ENCODE assay signal across 9 cellular contexts in genomic region chr17:74873874-74874614, GRCh38. TPM values are rescaled to one million over a fixed set of nuclear protein-coding genes. Genes with fewer than 3 reads are reported as not detected.
DNase-seq lines count a peak whose midpoint lies in the region; ATAC-seq and TF ChIP-seq lines count a peak whose summit lies in the region.
"Had no signal": no experiment of that assay in that cellular context is flagged by ENCODE, and none has a peak within 500 bp of the region (broad histone marks: within the 10 kb centered on the region; RNA-seq: fewer than 3 reads in every experiment).

No MANE protein-coding gene starts in this region.

- peak overlapping the region; percentile 94 for H3K9ac ChIP-seq in skeletal muscle satellite cell (ENCODE audit: low read depth, low read length)

- H3K4me2 ChIP-seq in skeletal muscle satellite cell (ENCODE audit: low read length), result peak overlapping the region; percentile 85

- intact Hi-C loops in left ventricle myocardium superior (cut with micrococcal nuclease), result no loop called here

- TF ChIP-seq CTCF in cardiac muscle cell (IDR thresholded peaks at IDR 0.05; ENCODE audit: low read depth, low read length) (no peak), fibroblast of villous mesenchyme (IDR thresholded peaks at IDR 0.05; ENCODE audit: insufficient read depth, low read depth, low read length) (no peak)

- H3K9me3 ChIP-seq in cardiac muscle cell (ENCODE audit: low read depth) (no peaks in the 10 kb centered on the region), skeletal muscle satellite cell (replicated peaks; ENCODE audit: low read length) (no peaks in the 10 kb centered on the region)

- H3K36me3 ChIP-seq in cardiac muscle cell (no peaks in the 10 kb centered on the region), skeletal muscle satellite cell (ENCODE audit: insufficient read depth, low read length) (no peaks in the 10 kb centered on the region)

- H3K4me3 ChIP-seq in cardiac muscle cell, result peak overlapping the region; percentile 65
- peak overlapping the region; percentile 90 for H3K4me3 ChIP-seq in fibroblast of villous mesenchyme (ENCODE audit: low read depth, low read length)
- H3K4me3 ChIP-seq in skeletal muscle satellite cell (ENCODE audit: low read length), result peak overlapping the region; percentile 84

- no peak for ATAC-seq in left ventricle myocardium superior

- H3K27ac ChIP-seq in cardiac muscle cell, result peak overlapping the region; percentile 61

- H3K4me1 ChIP-seq in cardiac muscle cell (ENCODE audit: low read depth) (peaks cover 41% of the 10 kb centered on the region), skeletal muscle satellite cell (ENCODE audit: control insufficient read depth, insufficient read depth, low read length) (peaks cover 15% of the 10 kb centered on the region)

- H3K27me3 ChIP-seq in cardiac muscle cell (no peaks in the 10 kb centered on the region), skeletal muscle satellite cell (ENCODE audit: control insufficient read depth, insufficient read depth, low read length) (peaks cover 10% of the 10 kb centered on the region)

- no peak for DNase-seq in cardiac muscle cell (ENCODE audit: low read depth in 1 of 2, low spot score in 1 of 2)
- DNase-seq in left ventricle myocardium superior, result no peak
- DNase-seq in SW480 (ENCODE audit: low spot score), result peak; percentile 46
- no peak for DNase-seq in fibroblast of villous mesenchyme (ENCODE audit: low read depth)
- DNase-seq in GOT3 (lab: John Stamatoyannopoulos, UW), result no peak
- no peak for DNase-seq in stimulated activated CD4-positive, alpha-beta T cell treated with anti-CD3 and anti-CD28 coated beads, Interleukin-12 subunit alpha, Interleukin-12 subunit beta, amount 100 ng/mL, for 4 hours
- no peak for DNase-seq in midbrain (lab: John Stamatoyannopoulos, UW)

RNA-seq across cellular contexts. Expression of gene FDXR, which starts 1.2 kb away (rescaled TPM):
- total RNA-seq in cardiac muscle cell, result 44.6 and 44.7 TPM in 2 replicates
- 49.9 and 55.9 TPM in 2 replicates for polyA plus RNA-seq in cardiac muscle cell
- total RNA-seq in left ventricle myocardium superior, result 4.5 TPM
- 19.6 and 20.7 TPM in 2 replicates for total RNA-seq in fibroblast of villous mesenchyme
- 16.2 and 30.9 TPM in 2 replicates for total RNA-seq in skeletal muscle satellite cell (2012; rRNA removed)

RNA-seq across cellular contexts. Expression of gene GRIN2C, which starts 14.4 kb away (rescaled TPM):
- 0.95 and 6.1 TPM in 2 replicates for total RNA-seq in cardiac muscle cell
- 0.71 and 1.1 TPM in 2 replicates for polyA plus RNA-seq in cardiac muscle cell
- 0.52 TPM for total RNA-seq in left ventricle myocardium superior
- total RNA-seq in fibroblast of villous mesenchyme, result under 0.01 and 0.32 TPM in 2 replicates
- under 0.01 and 0.51 TPM in 2 replicates for total RNA-seq in skeletal muscle satellite cell (2012; rRNA removed)

RNA-seq across cellular contexts. Expression of gene FADS6, which starts 19.4 kb away (rescaled TPM):
- total RNA-seq in cardiac muscle cell, result 0.83 and 0.85 TPM in 2 replicates
- 0.76 and 1.3 TPM in 2 replicates for polyA plus RNA-seq in cardiac muscle cell
- total RNA-seq in left ventricle myocardium superior, result not detected
- total RNA-seq in fibroblast of villous mesenchyme, result not detected in 2 replicates
- not detected in 2 replicates for total RNA-seq in skeletal muscle satellite cell (2012; rRNA removed)
- total RNA-seq: pulmonary artery endothelial cell had no signal

RNA-seq across cellular contexts. Expression of gene USH1G, which starts 49.0 kb away (rescaled TPM):
- total RNA-seq in cardiac muscle cell (2.5 and 4.0 TPM in 2 replicates), left ventricle myocardium superior (not detected), fibroblast of villous mesenchyme (not detected in 2 replicates)
- polyA plus RNA-seq in cardiac muscle cell, result 1.9 and 3.1 TPM in 2 replicates
- total RNA-seq in skeletal muscle satellite cell (2012; rRNA removed), result not detected in 2 replicates
- total RNA-seq: pulmonary artery endothelial cell had no signal

RNA-seq across cellular contexts. Expression of gene OTOP2, which starts 50.0 kb away (rescaled TPM):
- total RNA-seq in cardiac muscle cell (not detected in 2 replicates), left ventricle myocardium superior (not detected), fibroblast of villous mesenchyme (not detected in 2 replicates)
- not detected in 2 replicates for polyA plus RNA-seq in cardiac muscle cell
- total RNA-seq in skeletal muscle satellite cell (2012; rRNA removed), result not detected in 2 replicates
- total RNA-seq: pulmonary artery endothelial cell had no signal
